8 cellular contexts compared by ENCODE assay signal in the genomic region with DNA sequence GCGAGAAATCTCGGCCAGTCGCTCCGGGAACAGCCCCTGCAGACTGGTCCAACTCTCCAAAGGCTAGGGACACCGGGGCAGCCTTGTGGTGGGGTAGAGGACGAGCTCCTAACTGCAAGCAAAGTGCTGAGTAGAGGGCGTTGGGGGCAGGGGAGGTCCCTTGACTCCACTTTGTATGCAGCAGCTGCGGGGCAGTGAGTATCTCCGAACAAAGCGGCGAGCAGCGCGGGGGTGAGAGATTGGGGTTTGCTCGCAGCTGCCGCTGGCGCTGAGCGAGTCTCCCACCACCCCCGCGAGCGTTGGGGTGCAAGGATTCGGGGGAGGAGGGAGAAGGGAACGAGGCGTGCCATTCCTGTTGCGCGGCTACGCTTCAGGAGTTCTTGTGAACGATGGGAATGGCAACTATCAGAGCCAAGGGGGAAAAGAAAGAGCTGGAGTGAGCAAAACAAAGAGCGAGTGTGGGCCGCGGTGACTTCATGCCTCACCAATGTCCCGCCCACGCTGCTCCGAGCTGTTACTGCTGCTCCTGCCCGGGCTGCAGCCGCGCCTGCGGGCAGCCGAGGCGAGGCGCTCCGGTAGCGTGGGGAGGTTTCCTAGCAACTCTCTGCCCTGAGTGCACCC. TPM values are rescaled to one million over a fixed set of nuclear protein-coding genes. Genes with fewer than 3 reads are reported as not detected.
DNase-seq lines count a peak whose midpoint lies in the region; ATAC-seq lines count a peak whose summit lies in the region.

No MANE protein-coding gene starts in this region.

- 0 to 1% methylated on average over 39 to 42 of the region's 42 CpGs for WGBS in esophagus, 2 donors

- H3K27ac ChIP-seq in esophagus (ENCODE audit: low read depth in 2 of 2, low read length in 1 of 2) = peak overlapping the region; percentile 98 to 99

- DNase-seq in AG08396 (ENCODE audit: low spot score) (peak; percentile 89), NCI-H2171 (lab: John Stamatoyannopoulos, UW) (peak; percentile 4), mucosa of gallbladder (ENCODE audit: low spot score) (peak; percentile 85)
- DNase-seq in activated CD4-positive, alpha-beta memory T cell treated with anti-CD3 and anti-CD28 coated beads, Interleukin-2, amount 10 ng/mL, durations not matched to agents 7 days and 5 days = peak; percentile 38
- DNase-seq in stimulated activated effector memory CD8-positive, alpha-beta T cell treated with anti-CD3 and anti-CD28 coated beads, Interleukin-12 subunit alpha, Interleukin-12 subunit beta, amount 100 ng/mL, for 72 hours (ENCODE audit: low spot score in 2 of 2) = peak; percentile 51 to 76

- H3K4me1 Mint-ChIP-seq in activated CD4-positive, alpha-beta memory T cell treated with anti-CD3 and anti-CD28 coated beads, Interleukin-2, amount 10 ng/mL, durations not matched to agents 7 days and 5 days = peaks cover 20% of the 10 kb centered on the region
- H3K4me1 Mint-ChIP-seq in stimulated activated effector memory CD8-positive, alpha-beta T cell treated with anti-CD3 and anti-CD28 coated beads, Interleukin-12 subunit alpha, Interleukin-12 subunit beta, amount 100 ng/mL, for 72 hours = peaks cover 17% of the 10 kb centered on the region

- peak; percentile 45 for ATAC-seq in GM18517 (IDR thresholded peaks at IDR 0.05; ENCODE audit: unreplicated experiment)
- peak; percentile 43 for ATAC-seq in HG02970 (IDR thresholded peaks at IDR 0.05; ENCODE audit: low FRiP score, unreplicated experiment)
- ATAC-seq in stimulated activated effector memory CD8-positive, alpha-beta T cell treated with anti-CD3 and anti-CD28 coated beads, Interleukin-12 subunit alpha, Interleukin-12 subunit beta, amount 100 ng/mL, for 72 hours = peak; percentile 90

- no peaks in the 10 kb centered on the region for H3K36me3 Mint-ChIP-seq in activated CD4-positive, alpha-beta memory T cell treated with anti-CD3 and anti-CD28 coated beads, Interleukin-2, amount 10 ng/mL, durations not matched to agents 7 days and 5 days (ENCODE audit: low read depth)
- no peaks in the 10 kb centered on the region for H3K36me3 Mint-ChIP-seq in stimulated activated effector memory CD8-positive, alpha-beta T cell treated with anti-CD3 and anti-CD28 coated beads, Interleukin-12 subunit alpha, Interleukin-12 subunit beta, amount 100 ng/mL, for 72 hours

- H3K36me3 ChIP-seq in esophagus (ENCODE audit: control insufficient read depth in 2 of 2, insufficient read depth in 2 of 2, low read length in 1 of 2) = no peaks in the 10 kb centered on the region

- peak overlapping the region; percentile 72 to 89 for H3K4me3 ChIP-seq in esophagus (ENCODE audit: low read depth in 1 of 2, low read length in 2 of 2)

- H3K9me3 ChIP-seq in esophagus (ENCODE audit: control insufficient read depth in 2 of 2, insufficient read depth in 1 of 2, low read depth in 1 of 2, low read length in 1 of 2) = no peaks in the 10 kb centered on the region

- POLR2A ChIA-PET in activated CD4-positive, alpha-beta memory T cell treated with anti-CD3 and anti-CD28 coated beads, Interleukin-2, amount 10 ng/mL, durations not matched to agents 7 days and 5 days (lab: Charles Lee) = no interaction called here

- CTCF ChIA-PET in activated CD4-positive, alpha-beta memory T cell treated with anti-CD3 and anti-CD28 coated beads, Interleukin-2, amount 10 ng/mL, durations not matched to agents 7 days and 5 days (lab: Charles Lee) = interaction anchor here (1.3 kb wide), 1 partner anchor 11 kb away, joined by 3 read pairs; no protein-coding TSS in a partner anchor

- no peaks in the 10 kb centered on the region for H3K27me3 ChIP-seq in esophagus (ENCODE audit: control insufficient read depth in 1 of 2, insufficient read depth in 2 of 2, low read length in 2 of 2)

- no peaks in the 10 kb centered on the region for H3K9me3 Mint-ChIP-seq in activated CD4-positive, alpha-beta memory T cell treated with anti-CD3 and anti-CD28 coated beads, Interleukin-2, amount 10 ng/mL, durations not matched to agents 7 days and 5 days
- H3K9me3 Mint-ChIP-seq in stimulated activated effector memory CD8-positive, alpha-beta T cell treated with anti-CD3 and anti-CD28 coated beads, Interleukin-12 subunit alpha, Interleukin-12 subunit beta, amount 100 ng/mL, for 72 hours = no peaks in the 10 kb centered on the region

- no peak overlapping the region for H3K27ac Mint-ChIP-seq in activated CD4-positive, alpha-beta memory T cell treated with anti-CD3 and anti-CD28 coated beads, Interleukin-2, amount 10 ng/mL, durations not matched to agents 7 days and 5 days
- peak overlapping the region; percentile 26 for H3K27ac Mint-ChIP-seq in stimulated activated effector memory CD8-positive, alpha-beta T cell treated with anti-CD3 and anti-CD28 coated beads, Interleukin-12 subunit alpha, Interleukin-12 subunit beta, amount 100 ng/mL, for 72 hours

- H3K4me3 Mint-ChIP-seq in activated CD4-positive, alpha-beta memory T cell treated with anti-CD3 and anti-CD28 coated beads, Interleukin-2, amount 10 ng/mL, durations not matched to agents 7 days and 5 days = peak overlapping the region; percentile 62
- H3K4me3 Mint-ChIP-seq in stimulated activated effector memory CD8-positive, alpha-beta T cell treated with anti-CD3 and anti-CD28 coated beads, Interleukin-12 subunit alpha, Interleukin-12 subunit beta, amount 100 ng/mL, for 72 hours = peak overlapping the region; percentile 81

- peaks cover 45% of the 10 kb centered on the region for H3K27me3 Mint-ChIP-seq in activated CD4-positive, alpha-beta memory T cell treated with anti-CD3 and anti-CD28 coated beads, Interleukin-2, amount 10 ng/mL, durations not matched to agents 7 days and 5 days

- no peaks in the 10 kb centered on the region for H3K4me1 ChIP-seq in esophagus (ENCODE audit: control insufficient read depth in 2 of 2, insufficient read depth in 2 of 2, low read length in 1 of 2)

RNA-seq across cellular contexts. Expression of a gene that starts 0.4 kb away (rescaled TPM):
- total RNA-seq in activated CD4-positive, alpha-beta memory T cell treated with anti-CD3 and anti-CD28 coated beads, Interleukin-2, amount 10 ng/mL, durations not matched to agents 7 days and 5 days = not detected
- polyA plus RNA-seq in esophagus = 1 to 10 TPM; 4.2 to 5.0 TPM
- 66.5 TPM for total RNA-seq in mucosa of gallbladder

Comparison
In these comparisons a context has a peak if more than half of its experiments do, and no peak if none do; other contexts are left out.
1. Peak in every context shown above with its lines: DNase-seq, ATAC-seq, H3K4me3 ChIP-seq and H3K27ac ChIP-seq.
2. DNase-seq: peak in every context shown above with its lines; median percentile 89 in AG08396; 85 in mucosa of gallbladder; 64 in stimulated activated effector memory CD8-positive, alpha-beta T cell treated with anti-CD3 and anti-CD28 coated beads, Interleukin-12 subunit alpha, Interleukin-12 subunit beta, amount 100 ng/mL, for 72 hours; 38 in activated CD4-positive, alpha-beta memory T cell treated with anti-CD3 and anti-CD28 coated beads, Interleukin-2, amount 10 ng/mL, durations not matched to agents 7 days and 5 days; 4 in NCI-H2171.
3. RNA of a gene that starts 0.4 kb away (total RNA-seq): 66.5 TPM in mucosa of gallbladder (single experiment); not detected in activated CD4-positive, alpha-beta memory T cell treated with anti-CD3 and anti-CD28 coated beads, Interleukin-2, amount 10 ng/mL, durations not matched to agents 7 days and 5 days; every median in the first group is over 10 times any median in the second.